Comparison of ENCODE assay signal across 11 cellular contexts in genomic region chr14:64913477-64913876, GRCh38. TPM values are rescaled to one million over a fixed set of nuclear protein-coding genes. Genes with fewer than 3 reads are reported as not detected.
DNase-seq lines count a peak whose midpoint lies in the region; ATAC-seq, FAIRE-seq and TF ChIP-seq lines count a peak whose summit lies in the region.
"Not testable (repeated sequence)": the region's sequence is repeated elsewhere in the genome, so short reads cannot be mapped to it uniquely, and the experiment has no call there.
"Had no signal": no experiment of that assay in that cellular context is flagged by ENCODE, and none has a peak within 500 bp of the region (broad histone marks: within the 10 kb centered on the region; RNA-seq: fewer than 3 reads in every experiment).

No MANE protein-coding gene starts in this region.

- FAIRE-seq in pancreas (lab: Jason Lieb, UNC): not testable (repeated sequence)

- not testable (repeated sequence) for H3K9me3 ChIP-seq in CD8-positive, alpha-beta memory T cell (ENCODE audit: low read length); adipocyte (ENCODE audit: control insufficient read depth, low read length); pancreas

- peak overlapping the region; percentile 97 for H3K9ac ChIP-seq in adipocyte (ENCODE audit: low read length)

- intact Hi-C loops in activated CD4-positive, alpha-beta T cell treated with anti-CD3 and anti-CD28 coated beads for 36 hours (cut with DNase I, micrococcal nuclease): loop anchor here in 1 of 2 experiments (10.0 kb wide), 1 partner anchor 1269 kb away; the partner anchor contains the start of gene WDR89
- intact Hi-C loops in pancreas (cut with DNase I): not testable (repeated sequence)

- 7 to 57% methylated on average over 1 to 5 of the region's 5 CpGs for WGBS in pancreas, 2 donors

- peak overlapping the region; percentile 98 for H3K27ac ChIP-seq in CD8-positive, alpha-beta memory T cell (ENCODE audit: low read depth, low read length)
- H3K27ac ChIP-seq in epithelial cell of prostate (peak overlapping the region; percentile 73), pancreas (peak overlapping the region in 3 of 4 donors; percentile 82 to 94 (median 88))

- TF ChIP-seq CTCF in pancreas (IDR thresholded peaks at IDR 0.05); type B pancreatic cell (conservative IDR thresholded peaks at IDR 0.05): not testable (repeated sequence)

- H3K4me3 Mint-ChIP-seq in CD8-positive, alpha-beta memory T cell: peak overlapping the region; percentile 86 to 96 (median 91)
- H3K4me3 Mint-ChIP-seq in activated CD4-positive, alpha-beta T cell treated with anti-CD3 and anti-CD28 coated beads for 36 hours: peak overlapping the region; percentile 89
- H3K4me3 Mint-ChIP-seq in memory B cell: not testable (repeated sequence)
- H3K4me3 Mint-ChIP-seq in type B pancreatic cell: peak overlapping the region; percentile 91

- peaks cover 2 to 17% of the 10 kb centered on the region in 2 donors for H3K27me3 Mint-ChIP-seq in CD8-positive, alpha-beta memory T cell
- H3K27me3 Mint-ChIP-seq in activated CD4-positive, alpha-beta T cell treated with anti-CD3 and anti-CD28 coated beads for 36 hours; memory B cell; type B pancreatic cell: not testable (repeated sequence)

- not testable (repeated sequence) for ATAC-seq in activated CD4-positive, alpha-beta T cell treated with anti-CD3 and anti-CD28 coated beads for 36 hours; memory B cell (ENCODE audit: low read depth)
- peak in 2 of 4 donors; percentile 4 to 5 for ATAC-seq in pancreas

- H3K4me1 Mint-ChIP-seq in CD8-positive, alpha-beta memory T cell: peaks cover 40 to 44% (median 44%) of the 10 kb centered on the region in 3 donors
- H3K4me1 Mint-ChIP-seq in activated CD4-positive, alpha-beta T cell treated with anti-CD3 and anti-CD28 coated beads for 36 hours: peaks cover 39% of the 10 kb centered on the region
- H3K4me1 Mint-ChIP-seq in memory B cell (peaks cover 30% of the 10 kb centered on the region), type B pancreatic cell (ENCODE audit: unreplicated experiment) (peaks cover 16% of the 10 kb centered on the region)

- not testable (repeated sequence) for H3K9me3 Mint-ChIP-seq in CD8-positive, alpha-beta memory T cell; activated CD4-positive, alpha-beta T cell treated with anti-CD3 and anti-CD28 coated beads for 36 hours (ENCODE audit: low read depth); memory B cell; type B pancreatic cell

- H3K4me1 ChIP-seq in CD8-positive, alpha-beta memory T cell (ENCODE audit: insufficient read depth, low read length): peaks cover 39% of the 10 kb centered on the region
- H3K4me1 ChIP-seq in adipocyte (ENCODE audit: control insufficient read depth, insufficient read depth, low read length): peaks cover 32% of the 10 kb centered on the region
- peaks cover 4 to 18% (median 14%) of the 10 kb centered on the region in 3 donors for H3K4me1 ChIP-seq in pancreas

- peak overlapping the region; percentile 92 to 100 (median 97) for H3K27ac Mint-ChIP-seq in CD8-positive, alpha-beta memory T cell
- not testable (repeated sequence) for H3K27ac Mint-ChIP-seq in activated CD4-positive, alpha-beta T cell treated with anti-CD3 and anti-CD28 coated beads for 36 hours
- H3K27ac Mint-ChIP-seq in memory B cell (peak overlapping the region; percentile 99), type B pancreatic cell (peak overlapping the region; percentile 89)

- H3K36me3 ChIP-seq in CD8-positive, alpha-beta memory T cell (ENCODE audit: insufficient read depth, low read length); adipocyte (ENCODE audit: control insufficient read depth, insufficient read depth, low read length, severe bottlenecking); pancreas: not testable (repeated sequence)

- DNase-seq in CD8-positive, alpha-beta memory T cell; activated CD4-positive, alpha-beta T cell treated with anti-CD3 and anti-CD28 coated beads for 36 hours; adipocyte (ENCODE audit: low read depth); epithelial cell of prostate (ENCODE audit: low read depth, low spot score); memory B cell (ENCODE audit: low spot score in 2 of 2); pancreas; type B pancreatic cell (ENCODE audit: extremely low spot score, unreplicated experiment): not testable (repeated sequence)
- DNase-seq in NCI-H748 (lab: John Stamatoyannopoulos, UW; ENCODE audit: unreplicated experiment): peak; percentile 44

- peak overlapping the region; percentile 90 for H3K4me3 ChIP-seq in CD8-positive, alpha-beta memory T cell (ENCODE audit: low read length)
- H3K4me3 ChIP-seq in adipocyte (ENCODE audit: low read length) (peak overlapping the region; percentile 95), pancreas (peak overlapping the region in 2 of 4 donors; percentile 96 to 99)

- CTCF ChIA-PET in CD8-positive, alpha-beta memory T cell (lab: Charles Lee): interaction anchor here (1.4 kb wide), 1 partner anchor 25 kb away, joined by 3 read pairs; no protein-coding TSS in a partner anchor
- CTCF ChIA-PET in activated CD4-positive, alpha-beta T cell treated with anti-CD3 and anti-CD28 coated beads for 36 hours (lab: Charles Lee): not testable (repeated sequence)

- H3K36me3 Mint-ChIP-seq in CD8-positive, alpha-beta memory T cell: peaks cover 3 to 22% (median 6%) of the 10 kb centered on the region in 3 donors
- peaks cover 23% of the 10 kb centered on the region for H3K36me3 Mint-ChIP-seq in activated CD4-positive, alpha-beta T cell treated with anti-CD3 and anti-CD28 coated beads for 36 hours (ENCODE audit: low read depth)
- not testable (repeated sequence) for H3K36me3 Mint-ChIP-seq in memory B cell, type B pancreatic cell

- POLR2A ChIA-PET in CD8-positive, alpha-beta memory T cell (lab: Charles Lee): interaction anchor here (1.6 to 1.7 kb wide), 2 partner anchors 57 to 73 kb away, joined by 4 to 12 read pairs; partner anchors contain the start of gene FNTB
- POLR2A ChIA-PET in activated CD4-positive, alpha-beta T cell treated with anti-CD3 and anti-CD28 coated beads for 36 hours (lab: Charles Lee): not testable (repeated sequence)

- H3K27me3 ChIP-seq in CD8-positive, alpha-beta memory T cell (ENCODE audit: insufficient read depth, low read length, poor library complexity, severe bottlenecking); adipocyte (replicated peaks; ENCODE audit: control insufficient read depth, insufficient read depth, low read length); pancreas: not testable (repeated sequence)

RNA-seq across cellular contexts. Expression of gene CHURC1, which starts 0.8 kb away (rescaled TPM):
- 10 to 100 TPM; 44.0 to 54.8 TPM for total RNA-seq in CD8-positive, alpha-beta memory T cell
- polyA plus RNA-seq in CD8-positive, alpha-beta memory T cell: 171 TPM
- 10 to 100 TPM; 37.6 to 66.1 TPM for total RNA-seq in activated CD4-positive, alpha-beta T cell treated with anti-CD3 and anti-CD28 coated beads for 36 hours
- total RNA-seq in pancreas: 10 to 100 TPM; 22.7 to 33.2 (median 29.4) TPM
- polyA plus RNA-seq in pancreas: 10 to 100 TPM; 13.0 to 22.6 TPM
- 40.0 and 45.3 TPM in 2 replicates for total RNA-seq in type B pancreatic cell (ENCODE audit: low replicate concordance)

RNA-seq across cellular contexts. Expression of gene GPX2, which starts 29.1 kb away (rescaled TPM):
- not detected for total RNA-seq in CD8-positive, alpha-beta memory T cell
- not detected for polyA plus RNA-seq in CD8-positive, alpha-beta memory T cell
- not detected for total RNA-seq in activated CD4-positive, alpha-beta T cell treated with anti-CD3 and anti-CD28 coated beads for 36 hours
- total RNA-seq in pancreas (10 to 100 TPM in 2 of 6 donors, 1 to 10 TPM in 4; 2.6 to 41.9 (median 6.8) TPM), type B pancreatic cell (ENCODE audit: low replicate concordance) (39.2 and 69.7 TPM in 2 replicates)
- polyA plus RNA-seq in pancreas: 10 to 100 TPM; 14.3 to 19.3 TPM
- total RNA-seq: aorta, dermis blood vessel endothelial cell, fibroblast of villous mesenchyme had no signal

RNA-seq across cellular contexts. Expression of gene SPTB, which starts 33.8 kb away (rescaled TPM):
- total RNA-seq in CD8-positive, alpha-beta memory T cell: under 1 TPM; 0.15 to 0.18 TPM
- polyA plus RNA-seq in CD8-positive, alpha-beta memory T cell: 0.09 TPM
- under 1 TPM; 0.32 to 0.60 TPM for total RNA-seq in activated CD4-positive, alpha-beta T cell treated with anti-CD3 and anti-CD28 coated beads for 36 hours
- total RNA-seq in pancreas (1 to 10 TPM in 5 of 6 donors, under 1 TPM in 1; 0.73 to 3.4 (median 2.5) TPM), type B pancreatic cell (ENCODE audit: low replicate concordance) (3.8 and 5.0 TPM in 2 replicates)
- 1 to 10 TPM; 5.2 to 6.5 TPM for polyA plus RNA-seq in pancreas

RNA-seq across cellular contexts. Expression of gene RAB15, which starts 58.7 kb away (rescaled TPM):
- 1 to 10 TPM; 4.7 to 4.9 TPM for total RNA-seq in CD8-positive, alpha-beta memory T cell
- polyA plus RNA-seq in CD8-positive, alpha-beta memory T cell: 4.2 TPM
- total RNA-seq in activated CD4-positive, alpha-beta T cell treated with anti-CD3 and anti-CD28 coated beads for 36 hours: 1 to 10 TPM; 3.7 to 5.3 TPM
- 10 to 100 TPM in 2 of 6 donors, 1 to 10 TPM in 4; 4.6 to 18.8 (median 6.4) TPM for total RNA-seq in pancreas
- polyA plus RNA-seq in pancreas: 10 to 100 TPM in 1 of 2 donors, 1 to 10 TPM in 1; 7.5 to 12.2 TPM
- 31.4 and 55.6 TPM in 2 replicates for total RNA-seq in type B pancreatic cell (ENCODE audit: low replicate concordance)
